1 cellular context compared by ENCODE assay signal in the genomic region with DNA sequence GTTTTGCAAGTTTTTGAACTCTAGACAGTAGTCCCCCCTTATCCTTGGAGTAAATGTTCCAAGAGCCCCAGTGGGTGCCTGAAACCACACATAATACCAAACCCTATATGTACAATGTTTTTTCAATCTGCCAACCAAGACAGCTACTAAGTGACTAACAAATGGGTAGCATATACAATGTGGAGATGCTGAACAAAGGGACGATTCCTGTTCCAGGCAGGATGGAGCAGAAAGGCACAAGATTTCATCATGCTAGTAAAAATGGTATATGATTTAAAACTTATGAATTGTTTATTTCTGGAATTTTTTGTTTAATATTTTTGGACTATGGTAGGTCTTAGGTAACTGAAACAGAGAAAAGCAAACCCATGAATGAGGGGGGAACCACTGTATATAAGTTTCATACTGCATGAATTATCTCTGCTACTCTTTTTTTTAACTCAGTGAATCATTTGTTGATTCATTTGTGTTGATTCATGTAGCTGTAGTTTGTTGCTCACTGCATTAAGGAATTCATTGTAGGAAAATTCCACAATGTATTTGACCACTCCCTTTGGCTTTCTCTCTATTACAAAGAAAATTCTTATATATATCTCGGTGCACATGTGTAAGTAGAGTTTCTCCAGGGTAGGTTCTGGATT.
TF ChIP-seq lines count a peak whose summit lies in the region.

No MANE protein-coding gene starts in this region.

TF ChIP-seq in SK-N-SH treated with all-trans-retinoic acid at 6 μM for 48 hours, 23 proteins besides CTCF, POLR2A, EP300 and RAD21:
- TF ChIP-seq ARNTL (CRISPR knock-in tag; IDR thresholded peaks at IDR 0.05; ENCODE audit: borderline replicate concordance, low read depth) (no peak), ZFP30 (CRISPR knock-in tag; IDR thresholded peaks at IDR 0.05) (no peak), ZNF565 (CRISPR knock-in tag; conservative IDR thresholded peaks at IDR 0.05; ENCODE audit: low read depth) (no peak), ZFP3 (CRISPR knock-in tag; IDR thresholded peaks at IDR 0.05) (no peak), BACH2 (CRISPR knock-in tag; IDR thresholded peaks at IDR 0.05; ENCODE audit: borderline replicate concordance) (no peak), TSHZ2 (CRISPR knock-in tag; IDR thresholded peaks at IDR 0.05) (no peak), TCF4 (CRISPR knock-in tag; IDR thresholded peaks at IDR 0.05; ENCODE audit: borderline replicate concordance) (no peak), CSDC2 (CRISPR knock-in tag; IDR thresholded peaks at IDR 0.05) (no peak), PPARA (CRISPR knock-in tag; IDR thresholded peaks at IDR 0.05; ENCODE audit: borderline replicate concordance) (no peak), GLIS3 (CRISPR knock-in tag; IDR thresholded peaks at IDR 0.05) (no peak)
